ENCODE assay signal across 9 cellular contexts in the genomic region with DNA sequence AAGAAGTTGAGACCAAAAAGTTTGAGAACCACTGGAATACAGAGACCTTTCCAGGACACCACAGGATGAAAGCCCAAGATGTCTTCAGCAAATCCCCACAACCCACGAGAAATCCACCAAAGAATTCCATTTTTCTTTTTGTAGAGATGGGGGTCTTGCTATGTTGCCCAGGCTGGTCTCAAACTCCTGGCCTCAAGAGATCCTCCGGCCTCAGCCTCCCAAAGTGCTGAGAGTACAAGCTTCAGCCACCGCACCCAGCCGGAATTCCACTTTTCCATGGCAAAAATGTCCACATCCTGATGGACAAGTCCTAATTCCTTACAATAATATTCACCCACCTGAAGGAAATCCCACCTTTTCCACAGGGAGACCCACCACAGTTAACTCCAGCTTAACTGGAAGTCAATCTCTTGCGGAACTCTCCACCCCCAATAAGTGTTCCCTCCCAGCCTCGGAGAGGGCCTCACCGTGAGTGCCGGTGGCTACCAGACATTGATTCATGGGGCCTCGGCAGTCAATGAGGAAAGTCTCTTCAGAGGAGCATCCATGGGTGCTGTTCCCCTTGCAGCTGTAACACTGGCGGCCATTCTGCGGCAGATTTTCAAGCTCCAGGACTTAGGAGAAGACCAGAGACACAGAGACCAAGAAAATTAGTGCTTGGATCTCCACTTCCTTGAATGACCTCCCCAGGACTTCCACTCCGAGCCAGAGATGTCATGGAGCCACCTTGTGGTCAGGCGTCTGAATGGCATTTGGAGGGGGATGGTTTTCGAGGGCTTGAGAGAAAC. TPM values are rescaled to one million over a fixed set of nuclear protein-coding genes. Genes with fewer than 3 reads are reported as not detected.
DNase-seq lines count a peak whose midpoint lies in the region; ATAC-seq lines count a peak whose summit lies in the region.
"Had no signal": no experiment of that assay in that cellular context is flagged by ENCODE, and none has a peak within 500 bp of the region (broad histone marks: within the 10 kb centered on the region; RNA-seq: fewer than 3 reads in every experiment).

No MANE protein-coding gene starts in this region.

- H3K4me3 Mint-ChIP-seq in activated T-helper 1 cell treated with anti-CD3 and anti-CD28 coated beads, Interleukin-12 subunit alpha, Interleukin-12 subunit beta, Interleukin-2, Interleukin-4 antibody, amounts not matched to agents 30 ng/mL and 10 ng/mL and 1 ng/mL, durations not matched to agents 14 hours and 24 hours and 36 hours, result no peak overlapping the region

- no peaks in the 10 kb centered on the region for H3K27me3 Mint-ChIP-seq in activated T-helper 1 cell treated with anti-CD3 and anti-CD28 coated beads, Interleukin-12 subunit alpha, Interleukin-12 subunit beta, Interleukin-2, Interleukin-4 antibody, amounts not matched to agents 30 ng/mL and 10 ng/mL and 1 ng/mL, durations not matched to agents 14 hours and 24 hours and 36 hours (ENCODE audit: insufficient read depth)

- intact Hi-C loops in activated T-helper 1 cell treated with anti-CD3 and anti-CD28 coated beads, Interleukin-12 subunit alpha, Interleukin-12 subunit beta, Interleukin-2, Interleukin-4 antibody, amounts not matched to agents 30 ng/mL and 10 ng/mL and 1 ng/mL, durations not matched to agents 14 hours and 24 hours and 36 hours (cut with micrococcal nuclease), result no loop called here

- ATAC-seq in GM19397 (IDR thresholded peaks at IDR 0.05; ENCODE audit: unreplicated experiment) (peak; percentile 50), HG03039 (IDR thresholded peaks at IDR 0.05; ENCODE audit: unreplicated experiment) (no peak), GM19467 (IDR thresholded peaks at IDR 0.05; ENCODE audit: unreplicated experiment) (no peak)

- peaks cover 5% of the 10 kb centered on the region for H3K4me1 Mint-ChIP-seq in activated T-helper 1 cell treated with anti-CD3 and anti-CD28 coated beads, Interleukin-12 subunit alpha, Interleukin-12 subunit beta, Interleukin-2, Interleukin-4 antibody, amounts not matched to agents 30 ng/mL and 10 ng/mL and 1 ng/mL, durations not matched to agents 14 hours and 24 hours and 36 hours (ENCODE audit: low read depth)

- H3K36me3 Mint-ChIP-seq in activated T-helper 1 cell treated with anti-CD3 and anti-CD28 coated beads, Interleukin-12 subunit alpha, Interleukin-12 subunit beta, Interleukin-2, Interleukin-4 antibody, amounts not matched to agents 30 ng/mL and 10 ng/mL and 1 ng/mL, durations not matched to agents 14 hours and 24 hours and 36 hours (ENCODE audit: low read depth), result peaks cover 36% of the 10 kb centered on the region
- H3K36me3 Mint-ChIP-seq: IgD-negative memory B cell had no signal

- no peak overlapping the region for H3K27ac Mint-ChIP-seq in activated T-helper 1 cell treated with anti-CD3 and anti-CD28 coated beads, Interleukin-12 subunit alpha, Interleukin-12 subunit beta, Interleukin-2, Interleukin-4 antibody, amounts not matched to agents 30 ng/mL and 10 ng/mL and 1 ng/mL, durations not matched to agents 14 hours and 24 hours and 36 hours
- H3K27ac Mint-ChIP-seq: IgD-negative memory B cell had no signal

- no peaks in the 10 kb centered on the region for H3K9me3 Mint-ChIP-seq in activated T-helper 1 cell treated with anti-CD3 and anti-CD28 coated beads, Interleukin-12 subunit alpha, Interleukin-12 subunit beta, Interleukin-2, Interleukin-4 antibody, amounts not matched to agents 30 ng/mL and 10 ng/mL and 1 ng/mL, durations not matched to agents 14 hours and 24 hours and 36 hours

- DNase-seq in C1 segment of cervical spinal cord (lab: John Stamatoyannopoulos, UW) (peak in 11 of 14 donors; percentile 12 to 67 (median 46)), NCI-H82 treated with DMSO at 0.1 percent for 48 hours (lab: John Stamatoyannopoulos, UW; ENCODE audit: unreplicated experiment) (peak; percentile 40), germinal center (ENCODE audit: low spot score) (peak; percentile 57), occipital lobe (lab: John Stamatoyannopoulos, UW) (peak; percentile 36)
- DNase-seq in activated T-helper 1 cell treated with anti-CD3 and anti-CD28 coated beads, Interleukin-12 subunit alpha, Interleukin-12 subunit beta, Interleukin-2, Interleukin-4 antibody, amounts not matched to agents 30 ng/mL and 10 ng/mL and 1 ng/mL, durations not matched to agents 14 hours and 24 hours and 36 hours (ENCODE audit: low spot score), result peak; percentile 17

RNA-seq across cellular contexts. Expression of gene CADM4, which starts 12.3 kb away (rescaled TPM):
- 0.32 and 0.39 TPM in 2 replicates for total RNA-seq in activated T-helper 1 cell treated with anti-CD3 and anti-CD28 coated beads, Interleukin-12 subunit alpha, Interleukin-12 subunit beta, Interleukin-2, Interleukin-4 antibody, amounts not matched to agents 30 ng/mL and 10 ng/mL and 1 ng/mL, durations not matched to agents 14 hours and 24 hours and 36 hours
- 98.4 TPM for total RNA-seq in occipital lobe

RNA-seq across cellular contexts. Expression of gene PLAUR, which starts 18.0 kb away (rescaled TPM):
- 10.9 and 12.1 TPM in 2 replicates for total RNA-seq in activated T-helper 1 cell treated with anti-CD3 and anti-CD28 coated beads, Interleukin-12 subunit alpha, Interleukin-12 subunit beta, Interleukin-2, Interleukin-4 antibody, amounts not matched to agents 30 ng/mL and 10 ng/mL and 1 ng/mL, durations not matched to agents 14 hours and 24 hours and 36 hours
- total RNA-seq in occipital lobe, result 5.8 TPM

RNA-seq across cellular contexts. Expression of gene ZNF428, which starts 32.5 kb away (rescaled TPM):
- 17.9 and 20.3 TPM in 2 replicates for total RNA-seq in activated T-helper 1 cell treated with anti-CD3 and anti-CD28 coated beads, Interleukin-12 subunit alpha, Interleukin-12 subunit beta, Interleukin-2, Interleukin-4 antibody, amounts not matched to agents 30 ng/mL and 10 ng/mL and 1 ng/mL, durations not matched to agents 14 hours and 24 hours and 36 hours
- 111 TPM for total RNA-seq in occipital lobe

RNA-seq across cellular contexts. Expression of gene SRRM5, which starts 40.1 kb away (rescaled TPM):
- 0.10 and 0.13 TPM in 2 replicates for total RNA-seq in activated T-helper 1 cell treated with anti-CD3 and anti-CD28 coated beads, Interleukin-12 subunit alpha, Interleukin-12 subunit beta, Interleukin-2, Interleukin-4 antibody, amounts not matched to agents 30 ng/mL and 10 ng/mL and 1 ng/mL, durations not matched to agents 14 hours and 24 hours and 36 hours
- not detected for total RNA-seq in occipital lobe

RNA-seq across cellular contexts. Expression of gene ZNF576, which starts 55.6 kb away (rescaled TPM):
- 17.3 and 18.6 TPM in 2 replicates for total RNA-seq in activated T-helper 1 cell treated with anti-CD3 and anti-CD28 coated beads, Interleukin-12 subunit alpha, Interleukin-12 subunit beta, Interleukin-2, Interleukin-4 antibody, amounts not matched to agents 30 ng/mL and 10 ng/mL and 1 ng/mL, durations not matched to agents 14 hours and 24 hours and 36 hours
- 5.1 TPM for total RNA-seq in occipital lobe

Comparison
In these comparisons a context has a peak if more than half of its experiments do, and no peak if none do; other contexts are left out.
1. RNA of gene CADM4, which starts 12.3 kb away (total RNA-seq): 98.4 TPM in occipital lobe (single experiment); 0.32 to 0.39 TPM in activated T-helper 1 cell treated with anti-CD3 and anti-CD28 coated beads, Interleukin-12 subunit alpha, Interleukin-12 subunit beta, Interleukin-2, Interleukin-4 antibody, amounts not matched to agents 30 ng/mL and 10 ng/mL and 1 ng/mL, durations not matched to agents 14 hours and 24 hours and 36 hours; every median in the first group is over 10 times any median in the second.
2. Peak in every context shown above with its lines, with median percentiles within 50 percentile points of each other: DNase-seq.